Comparison of ENCODE assay signal across 8 cellular contexts in the genomic region with DNA sequence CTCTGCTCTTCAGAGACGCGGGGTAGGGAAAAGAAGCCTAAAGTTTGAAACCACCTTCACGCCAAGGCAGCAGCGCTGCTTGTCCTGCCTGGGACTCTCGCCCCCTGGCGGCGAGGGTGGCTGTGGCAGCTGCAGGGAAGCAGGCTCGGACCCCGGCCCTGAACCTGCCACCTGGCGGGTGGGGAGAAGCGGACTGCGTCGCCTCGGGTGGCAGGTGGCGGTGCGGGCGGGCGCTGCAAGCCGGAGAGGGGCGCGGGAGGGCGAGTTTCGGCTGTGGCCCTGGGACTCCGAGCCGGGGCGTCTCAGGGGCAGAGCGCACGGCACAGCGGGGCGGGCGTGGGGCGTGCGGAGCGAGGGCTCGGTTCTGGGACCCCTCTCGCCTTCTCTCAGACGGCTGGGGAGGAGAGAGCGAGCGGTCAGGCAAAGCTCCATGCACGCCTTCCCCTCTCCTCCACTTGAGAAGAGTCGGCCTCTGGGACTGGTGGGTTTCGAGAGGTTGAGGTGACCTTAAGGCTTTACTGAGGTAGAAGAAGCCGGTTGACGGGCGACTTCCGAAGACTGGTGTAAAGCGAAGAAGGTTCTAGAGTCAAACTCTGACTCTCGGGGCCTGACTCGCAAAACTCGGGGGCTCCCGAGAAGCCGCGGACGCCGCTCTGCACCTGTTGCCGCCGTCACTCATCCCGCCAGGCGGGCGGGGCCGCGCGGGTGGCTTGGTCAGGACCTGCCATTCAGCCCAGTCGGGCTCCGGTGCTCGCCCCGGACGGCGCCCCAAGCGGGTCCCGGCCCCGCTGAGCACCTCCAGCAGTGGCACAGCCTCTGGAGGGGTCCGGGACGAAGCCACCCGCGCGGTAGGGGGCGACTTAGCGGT. TPM values are rescaled to one million over a fixed set of nuclear protein-coding genes. Genes with fewer than 3 reads are reported as not detected.
DNase-seq lines count a peak whose midpoint lies in the region; ATAC-seq and TF ChIP-seq lines count a peak whose summit lies in the region.

No MANE protein-coding gene starts in this region.

- 4 to 8% methylated on average over 75 to 79 of the region's 79 CpGs for WGBS in lung, 2 donors

- H3K4me3 ChIP-seq in H7 (ENCODE audit: insufficient read depth, low read depth, low read length) (peak overlapping the region; percentile 33), lung (no peak overlapping the region)

- peak; percentile 59 for TF ChIP-seq CTCF in chondrocyte (IDR thresholded peaks at IDR 0.05)
- TF ChIP-seq CTCF in lung (IDR thresholded peaks at IDR 0.05; ENCODE audit: control extremely low read depth, extremely low read depth) = no peak

- H3K4me1 Mint-ChIP-seq in chondrocyte (ENCODE audit: low read depth) = no peaks in the 10 kb centered on the region
- H3K4me1 Mint-ChIP-seq in stimulated activated effector memory CD8-positive, alpha-beta T cell treated with anti-CD3 and anti-CD28 coated beads, Interleukin-12 subunit alpha, Interleukin-12 subunit beta, amount 100 ng/mL, for 72 hours = peaks cover 7% of the 10 kb centered on the region

- H3K27me3 Mint-ChIP-seq in chondrocyte (ENCODE audit: low read depth) = peaks cover 31% of the 10 kb centered on the region

- no peaks in the 10 kb centered on the region for H3K36me3 ChIP-seq in H7 (replicated peaks; ENCODE audit: control insufficient read depth, insufficient read depth, low read length)
- H3K36me3 ChIP-seq in lung (ENCODE audit: control insufficient read depth in 2 of 2, insufficient read depth in 2 of 2, low read length in 2 of 2) = no peaks in the 10 kb centered on the region

- H3K4me3 Mint-ChIP-seq in chondrocyte (ENCODE audit: unreplicated experiment) = no peak overlapping the region
- H3K4me3 Mint-ChIP-seq in stimulated activated effector memory CD8-positive, alpha-beta T cell treated with anti-CD3 and anti-CD28 coated beads, Interleukin-12 subunit alpha, Interleukin-12 subunit beta, amount 100 ng/mL, for 72 hours = peak overlapping the region; percentile 75

- H3K27ac Mint-ChIP-seq in chondrocyte (ENCODE audit: unreplicated experiment) = no peak overlapping the region
- no peak overlapping the region for H3K27ac Mint-ChIP-seq in stimulated activated effector memory CD8-positive, alpha-beta T cell treated with anti-CD3 and anti-CD28 coated beads, Interleukin-12 subunit alpha, Interleukin-12 subunit beta, amount 100 ng/mL, for 72 hours

- peaks cover 0 to 11% of the 10 kb centered on the region in 2 donors for H3K4me1 ChIP-seq in lung (ENCODE audit: control insufficient read depth in 2 of 2, insufficient read depth in 2 of 2, low read length in 2 of 2)

- no peaks in the 10 kb centered on the region for H3K36me3 Mint-ChIP-seq in chondrocyte (ENCODE audit: low read depth)
- no peaks in the 10 kb centered on the region for H3K36me3 Mint-ChIP-seq in stimulated activated effector memory CD8-positive, alpha-beta T cell treated with anti-CD3 and anti-CD28 coated beads, Interleukin-12 subunit alpha, Interleukin-12 subunit beta, amount 100 ng/mL, for 72 hours

- H3K9me3 Mint-ChIP-seq in chondrocyte (ENCODE audit: low read depth) = no peaks in the 10 kb centered on the region
- no peaks in the 10 kb centered on the region for H3K9me3 Mint-ChIP-seq in stimulated activated effector memory CD8-positive, alpha-beta T cell treated with anti-CD3 and anti-CD28 coated beads, Interleukin-12 subunit alpha, Interleukin-12 subunit beta, amount 100 ng/mL, for 72 hours

- peak; percentile 82 for DNase-seq in COLO668 (lab: John Stamatoyannopoulos, UW; ENCODE audit: unreplicated experiment)
- DNase-seq in H7 = peak; percentile 87
- peak; percentile 19 for DNase-seq in T-helper 22 cell (ENCODE audit: low read depth)
- peak; percentile 86 for DNase-seq in chondrocyte (ENCODE audit: low spot score)
- no peak for DNase-seq in lung (ENCODE audit: low spot score)
- DNase-seq in stimulated activated effector memory CD8-positive, alpha-beta T cell treated with anti-CD3 and anti-CD28 coated beads, Interleukin-12 subunit alpha, Interleukin-12 subunit beta, amount 100 ng/mL, for 72 hours (ENCODE audit: low spot score in 2 of 2) = peak; percentile 49 to 78
- DNase-seq in NCI-H146 treated with DMSO at 0.1 percent for 48 hours (lab: John Stamatoyannopoulos, UW; ENCODE audit: unreplicated experiment) = no peak
- no peak for DNase-seq in foreskin melanocyte

- peak; percentile 58 for ATAC-seq in lung (ENCODE audit: insufficient read depth, low FRiP score)
- peak; percentile 80 for ATAC-seq in stimulated activated effector memory CD8-positive, alpha-beta T cell treated with anti-CD3 and anti-CD28 coated beads, Interleukin-12 subunit alpha, Interleukin-12 subunit beta, amount 100 ng/mL, for 72 hours

- H3K27me3 ChIP-seq in H7 (ENCODE audit: control insufficient read depth, insufficient read depth, low read length) (peaks cover 23% of the 10 kb centered on the region), lung (ENCODE audit: control insufficient read depth, insufficient read depth) (no peaks in the 10 kb centered on the region)

- H3K27ac ChIP-seq in lung (ENCODE audit: low read depth in 1 of 2, low read length in 1 of 2) = no peak overlapping the region

- H3K9me3 ChIP-seq in lung (ENCODE audit: control insufficient read depth in 2 of 2, insufficient read depth in 1 of 2, low read length in 1 of 2) = peaks cover 0 to 4% of the 10 kb centered on the region in 2 donors

RNA-seq across cellular contexts. Expression of gene BOLL, which starts 1.1 kb away (rescaled TPM):
- 0.24 TPM in 1 of 2 replicates, not detected in the other for total RNA-seq in H7 (2014; rRNA removed; shearing (Covaris generic))
- total RNA-seq in chondrocyte (not detected in 3 replicates), lung (not detected)
- not detected for polyA plus RNA-seq in lung

RNA-seq across cellular contexts. Expression of gene PLCL1, which starts 18.1 kb away (rescaled TPM):
- total RNA-seq in H7 (2014; rRNA removed; shearing (Covaris generic)) = 0.21 and 0.22 TPM in 2 replicates
- total RNA-seq in chondrocyte (0.44 to 4.1 TPM (median 0.50 TPM) in 3 replicates), lung (10 to 100 TPM in 1 of 2 donors, 1 to 10 TPM in 1; 4.0 to 13.0 TPM)
- polyA plus RNA-seq in lung = 1 to 10 TPM; 1.1 to 1.8 TPM

Comparison
In these comparisons a context has a peak if more than half of its experiments do, and no peak if none do; other contexts are left out.
1. DNase-seq: peak in COLO668 (single experiment), H7 (single experiment), T-helper 22 cell (single experiment), chondrocyte (single experiment) and stimulated activated effector memory CD8-positive, alpha-beta T cell treated with anti-CD3 and anti-CD28 coated beads, Interleukin-12 subunit alpha, Interleukin-12 subunit beta, amount 100 ng/mL, for 72 hours (2 of 2); none in lung (single experiment), NCI-H146 treated with DMSO at 0.1 percent for 48 hours (single experiment) and foreskin melanocyte (single experiment).